In genomic region chr15:74613953-74614743, GRCh38 we compare ENCODE assay signal across 8 cellular contexts. TPM values are rescaled to one million over a fixed set of nuclear protein-coding genes. Genes with fewer than 3 reads are reported as not detected.
DNase-seq lines count a peak whose midpoint lies in the region; ATAC-seq and TF ChIP-seq lines count a peak whose summit lies in the region.

No MANE protein-coding gene starts in this region.

- POLR2A ChIA-PET in BJ (lab: Charles Lee) (interaction anchor here (0.6 to 0.7 kb wide), 2 partner anchors 16 to 589 kb away, joined by 3 read pairs; no protein-coding TSS in a partner anchor), GM10248 (lab: Yijun Ruan, JAX) (interaction anchor here (0.6 to 1.3 kb wide), 4 partner anchors 16 to 79 kb away, joined by 3 to 5 read pairs (median 3); no protein-coding TSS in a partner anchor)

- H3K9me3 Mint-ChIP-seq in IgD-negative memory B cell: no peaks in the 10 kb centered on the region
- no peaks in the 10 kb centered on the region for H3K9me3 Mint-ChIP-seq in naive B cell

- no peaks in the 10 kb centered on the region for H3K36me3 Mint-ChIP-seq in IgD-negative memory B cell
- H3K36me3 Mint-ChIP-seq in naive B cell: no peaks in the 10 kb centered on the region

- peaks cover 3% of the 10 kb centered on the region for H3K36me3 ChIP-seq in BJ (ENCODE audit: control insufficient read depth, insufficient read depth, low read length)

- no peak for TF ChIP-seq CTCF in BJ (IDR thresholded peaks at IDR 0.05; ENCODE audit: insufficient read depth, low read depth, low read length)
- TF ChIP-seq CTCF in choroid plexus epithelial cell (conservative IDR thresholded peaks at IDR 0.05; ENCODE audit: low read depth, low read length): no peak
- TF ChIP-seq CTCF in GM10248 (IDR thresholded peaks at IDR 0.05; ENCODE audit: control extremely low read depth, extremely low read depth, low read depth, missing control alignments): no peak

- DNase-seq in BJ (ENCODE audit: low read depth) (no peak), choroid plexus epithelial cell (ENCODE audit: low read depth) (no peak), naive B cell (no peak), GM10248 (ENCODE audit: extremely low spot score) (no peak), DMS153 treated with DMSO at 0.1 percent for 48 hours (lab: John Stamatoyannopoulos, UW; ENCODE audit: unreplicated experiment) (no peak), globus pallidus (ENCODE audit: low spot score) (no peak)
- DNase-seq in stimulated activated CD4-positive, alpha-beta T cell treated with anti-CD3 and anti-CD28 coated beads, Interleukin-15, amount 100 ng/mL, for 24 hours: no peak

- H3K27ac Mint-ChIP-seq in IgD-negative memory B cell: peak overlapping the region; percentile 93 to 99 (median 98)
- peak overlapping the region; percentile 16 to 98 (median 85) for H3K27ac Mint-ChIP-seq in naive B cell

- H3K4me3 Mint-ChIP-seq in IgD-negative memory B cell (peak overlapping the region; percentile 75 to 98 (median 82)), naive B cell (peak overlapping the region; percentile 79 to 99 (median 91))

- H3K27me3 Mint-ChIP-seq in IgD-negative memory B cell (peaks cover 2% of the 10 kb centered on the region), naive B cell (no peaks in the 10 kb centered on the region)

- peaks cover 1% of the 10 kb centered on the region for H3K27me3 ChIP-seq in BJ (ENCODE audit: control insufficient read depth, insufficient read depth, low read length)

- H3K4me1 Mint-ChIP-seq in IgD-negative memory B cell (peaks cover 18 to 24% (median 20%) of the 10 kb centered on the region in 3 donors), naive B cell (peaks cover 19 to 42% (median 40%) of the 10 kb centered on the region in 3 donors)

- CTCF ChIA-PET in BJ (lab: Yijun Ruan, JAX): interaction anchor here (0.6 to 13.7 kb wide), 5 partner anchors 19 to 650 kb away, joined by 4 to 135 read pairs (median 8); no protein-coding TSS in a partner anchor
- CTCF ChIA-PET in GM10248 (lab: Yijun Ruan, JAX): interaction anchor here (0.9 to 36.2 kb wide), 12 partner anchors 11 to 287 kb away, joined by 3 to 690 read pairs (median 4); partner anchors contain the start of gene CSK

- ATAC-seq in naive B cell (ENCODE audit: low read depth in 2 of 2): no peak

- peak overlapping the region; percentile 41 for H3K4me3 ChIP-seq in BJ (ENCODE audit: low read depth, low read length)
- peak overlapping the region; percentile 97 for H3K4me3 ChIP-seq in choroid plexus epithelial cell (ENCODE audit: low read depth, low read length)

RNA-seq across cellular contexts. Expression of gene CLK3, which starts 1.5 kb away (rescaled TPM):
- polyA plus RNA-seq in BJ (2011; rRNA removed) (45.2 and 58.3 TPM in 2 replicates), IgD-negative memory B cell (86.2 TPM), naive B cell (ENCODE audit: low read depth in 6 of 6) (100 to 1,000 TPM in 1 of 6 donors, 10 to 100 TPM in 5; 53.1 to 118 (median 61.9) TPM)
- polyA minus RNA-seq in BJ (2011; rRNA and poly(A)+ RNA removed): 70.9 and 140 TPM in 2 replicates
